ENCODE assay signal across 8 cellular contexts in genomic region chr9:33852216-33852826, GRCh38. TPM values are rescaled to one million over a fixed set of nuclear protein-coding genes. Genes with fewer than 3 reads are reported as not detected.
DNase-seq lines count a peak whose midpoint lies in the region; ATAC-seq and TF ChIP-seq lines count a peak whose summit lies in the region.

No MANE protein-coding gene starts in this region.

- TF ChIP-seq CTCF in LNCAP (IDR thresholded peaks at IDR 0.05) (peak; percentile 79), coronary artery (IDR thresholded peaks at IDR 0.05) (peak; percentile 57), left lung (IDR thresholded peaks at IDR 0.05) (peak; percentile 21 to 59)

- H3K27me3 Mint-ChIP-seq in activated CD4-positive, alpha-beta T cell treated with anti-CD3 and anti-CD28 coated beads for 36 hours: no peaks in the 10 kb centered on the region

- H3K27ac Mint-ChIP-seq in activated CD4-positive, alpha-beta T cell treated with anti-CD3 and anti-CD28 coated beads for 36 hours: no peak overlapping the region

- no peak overlapping the region for H3K4me3 Mint-ChIP-seq in activated CD4-positive, alpha-beta T cell treated with anti-CD3 and anti-CD28 coated beads for 36 hours

- no peak overlapping the region for H3K4me3 ChIP-seq in coronary artery
- H3K4me3 ChIP-seq in left lung: no peak overlapping the region

- CTCF ChIA-PET in activated CD4-positive, alpha-beta T cell treated with anti-CD3 and anti-CD28 coated beads for 36 hours (lab: Charles Lee): interaction anchor here (0.5 to 1.1 kb wide), 3 partner anchors 38 to 724 kb away, joined by 3 to 17 read pairs (median 4); no protein-coding TSS in a partner anchor

- no peaks in the 10 kb centered on the region for H3K9me3 Mint-ChIP-seq in activated CD4-positive, alpha-beta T cell treated with anti-CD3 and anti-CD28 coated beads for 36 hours (ENCODE audit: low read depth)

- peak overlapping the region in 1 of 2 donors; percentile 25 for H3K27ac ChIP-seq in coronary artery
- H3K27ac ChIP-seq in left lung: no peak overlapping the region

- POLR2A ChIA-PET in activated CD4-positive, alpha-beta T cell treated with anti-CD3 and anti-CD28 coated beads for 36 hours (lab: Charles Lee): no interaction called here

- peaks cover 41% of the 10 kb centered on the region for H3K4me1 Mint-ChIP-seq in activated CD4-positive, alpha-beta T cell treated with anti-CD3 and anti-CD28 coated beads for 36 hours

- peaks cover 6% of the 10 kb centered on the region for H3K36me3 Mint-ChIP-seq in activated CD4-positive, alpha-beta T cell treated with anti-CD3 and anti-CD28 coated beads for 36 hours (ENCODE audit: low read depth)

- peak; percentile 58 for ATAC-seq in activated CD4-positive, alpha-beta T cell treated with anti-CD3 and anti-CD28 coated beads for 36 hours
- peak; percentile 87 for ATAC-seq in left lung
- ATAC-seq in GM21825 (IDR thresholded peaks at IDR 0.05; ENCODE audit: unreplicated experiment): no peak
- no peak for ATAC-seq in GM18868 (IDR thresholded peaks at IDR 0.05; ENCODE audit: unreplicated experiment)

- H3K4me1 ChIP-seq in left lung: peaks cover 16 to 69% of the 10 kb centered on the region in 2 donors

- no peaks in the 10 kb centered on the region for H3K36me3 ChIP-seq in left lung

- DNase-seq in EH (ENCODE audit: low read depth): peak; percentile 63
- peak; percentile 63 for DNase-seq in activated CD4-positive, alpha-beta T cell treated with anti-CD3 and anti-CD28 coated beads for 36 hours
- no peak for DNase-seq in coronary artery (ENCODE audit: low spot score)
- peak in 1 of 2 donors; percentile 59 for DNase-seq in left lung
- DNase-seq in stimulated activated CD4-positive, alpha-beta T cell treated with anti-CD3 and anti-CD28 coated beads, TNF-alpha, amount 100 ng/mL, for 4 hours (ENCODE audit: low read depth in 3 of 3): peak; percentile 9 to 40 (median 25)

- intact Hi-C loops in activated CD4-positive, alpha-beta T cell treated with anti-CD3 and anti-CD28 coated beads for 36 hours (cut with DNase I, micrococcal nuclease): loop anchor here (1.0 kb wide), 2 partner anchors 38 to 39 kb away; no protein-coding TSS in a partner anchor
- intact Hi-C loops in left lung (cut with DNase I): loop anchor here in 1 of 2 donors (5.0 kb wide), 1 partner anchor 40 kb away; no protein-coding TSS in a partner anchor

- no peaks in the 10 kb centered on the region for H3K27me3 ChIP-seq in left lung

- H3K9me3 ChIP-seq in left lung: no peaks in the 10 kb centered on the region

RNA-seq across cellular contexts. Expression of gene UBE2R2, which starts 35.4 kb away (rescaled TPM):
- total RNA-seq in activated CD4-positive, alpha-beta T cell treated with anti-CD3 and anti-CD28 coated beads for 36 hours: 10 to 100 TPM; 47.7 to 49.5 TPM
- total RNA-seq in left lung: 10 to 100 TPM; 34.0 to 37.5 TPM

RNA-seq across cellular contexts. Expression of gene PRSS3, which starts 57.0 kb away (rescaled TPM):
- total RNA-seq in activated CD4-positive, alpha-beta T cell treated with anti-CD3 and anti-CD28 coated beads for 36 hours: not detected
- under 1 TPM in 1 of 2 donors, not detected in 1; 0.34 TPM for total RNA-seq in left lung

Comparison
In these comparisons a context has a peak if more than half of its experiments do, and no peak if none do; other contexts are left out.
1. ATAC-seq: peak in activated CD4-positive, alpha-beta T cell treated with anti-CD3 and anti-CD28 coated beads for 36 hours (single experiment) and left lung (single experiment); none in GM21825 (single experiment) and GM18868 (single experiment).
2. Peak in every context shown above with its lines, with median percentiles within 50 percentile points of each other: CTCF ChIP-seq.